ENCODE assay signal across 9 cellular contexts in genomic region chr4:165379662-165380061, GRCh38. TPM values are rescaled to one million over a fixed set of nuclear protein-coding genes. Genes with fewer than 3 reads are reported as not detected.
A peak's percentile ranks its signal among the peaks of the same experiment; 100 is the strongest.
DNase-seq lines count a peak whose midpoint lies in the region; ATAC-seq and TF ChIP-seq lines count a peak whose summit lies in the region.
"Had no signal": no experiment of that assay in that cellular context is flagged by ENCODE, and none has a peak within 500 bp of the region (broad histone marks: within the 10 kb centered on the region; RNA-seq: fewer than 3 reads in every experiment).

No MANE protein-coding gene starts in this region.

- H3K36me3 ChIP-seq in HUES48 (ENCODE audit: control insufficient read depth, insufficient read depth, low read length) = no peaks in the 10 kb centered on the region
- no peaks in the 10 kb centered on the region for H3K36me3 ChIP-seq in WERI-Rb-1
- H3K36me3 ChIP-seq in right atrium auricular region = no peaks in the 10 kb centered on the region

- peak; percentile 52 for DNase-seq in WERI-Rb-1
- DNase-seq in right atrium auricular region (ENCODE audit: low spot score) = no peak
- DNase-seq in skeletal muscle cell (ENCODE audit: low read depth) = no peak
- no peak for DNase-seq in OCI-M1 (lab: John Stamatoyannopoulos, UW)
- no peak for DNase-seq in NOMO-1 (lab: John Stamatoyannopoulos, UW; ENCODE audit: unreplicated experiment in 2 of 2)
- DNase-seq in GOT3 (lab: John Stamatoyannopoulos, UW) = no peak

- H3K27me3 ChIP-seq in HUES48 (ENCODE audit: control insufficient read depth, insufficient read depth, low read length) (peaks cover 35% of the 10 kb centered on the region), WERI-Rb-1 (ENCODE audit: insufficient read depth, low read depth, severe bottlenecking) (no peaks in the 10 kb centered on the region), right atrium auricular region (no peaks in the 10 kb centered on the region)

- no peak overlapping the region for H3K27ac ChIP-seq in HUES48 (ENCODE audit: low read depth, low read length)
- no peak overlapping the region for H3K27ac ChIP-seq in WERI-Rb-1
- peak overlapping the region; percentile 65 to 78 for H3K27ac ChIP-seq in right atrium auricular region

- ATAC-seq in HG02973 (IDR thresholded peaks at IDR 0.05; ENCODE audit: unreplicated experiment) = no peak

- H3K4me3 ChIP-seq in HUES48 (ENCODE audit: low read depth, low read length) (peak overlapping the region; percentile 72), WERI-Rb-1 (ENCODE audit: low read depth, low read length) (peak overlapping the region; percentile 58), right atrium auricular region (peak overlapping the region; percentile 46 to 69), skeletal muscle cell (ENCODE audit: low read depth, low read length) (peak overlapping the region; percentile 58)
- H3K4me3 ChIP-seq: mucosa of descending colon had no signal

- no peaks in the 10 kb centered on the region for H3K9me3 ChIP-seq in HUES48 (ENCODE audit: control insufficient read depth, insufficient read depth, low read length)
- no peaks in the 10 kb centered on the region for H3K9me3 ChIP-seq in WERI-Rb-1 (ENCODE audit: severe bottlenecking)
- H3K9me3 ChIP-seq in right atrium auricular region = peaks cover 0 to 4% of the 10 kb centered on the region in 2 donors
- H3K9me3 ChIP-seq: mucosa of descending colon had no signal

- no peak overlapping the region for H3K9ac ChIP-seq in HUES48 (ENCODE audit: low read depth, low read length)

- TF ChIP-seq CTCF in WERI-Rb-1 (IDR thresholded peaks at IDR 0.05; ENCODE audit: low read depth, low read length) (no peak), right atrium auricular region (IDR thresholded peaks at IDR 0.05) (no peak)

- H3K4me1 ChIP-seq in HUES48 (ENCODE audit: control insufficient read depth, insufficient read depth, low read length) (peaks cover 31% of the 10 kb centered on the region), right atrium auricular region (no peaks in the 10 kb centered on the region)

RNA-seq across cellular contexts. Expression of gene CPE, which starts 0.9 kb away (rescaled TPM):
- 10 to 100 TPM; 56.8 to 93.6 TPM for total RNA-seq in right atrium auricular region

RNA-seq across cellular contexts. Expression of gene MSMO1, which starts 52.2 kb away (rescaled TPM):
- 10 to 100 TPM; 11.3 to 20.3 TPM for total RNA-seq in right atrium auricular region

Comparison
In these comparisons a context has a peak if more than half of its experiments do, and no peak if none do; other contexts are left out.
1. H3K27ac ChIP-seq: peak in right atrium auricular region (2 of 2); none in HUES48 (single experiment) and WERI-Rb-1 (single experiment).
2. Peak in every context shown above with its lines, with median percentiles within 50 percentile points of each other: H3K4me3 ChIP-seq.